In the genomic region with DNA sequence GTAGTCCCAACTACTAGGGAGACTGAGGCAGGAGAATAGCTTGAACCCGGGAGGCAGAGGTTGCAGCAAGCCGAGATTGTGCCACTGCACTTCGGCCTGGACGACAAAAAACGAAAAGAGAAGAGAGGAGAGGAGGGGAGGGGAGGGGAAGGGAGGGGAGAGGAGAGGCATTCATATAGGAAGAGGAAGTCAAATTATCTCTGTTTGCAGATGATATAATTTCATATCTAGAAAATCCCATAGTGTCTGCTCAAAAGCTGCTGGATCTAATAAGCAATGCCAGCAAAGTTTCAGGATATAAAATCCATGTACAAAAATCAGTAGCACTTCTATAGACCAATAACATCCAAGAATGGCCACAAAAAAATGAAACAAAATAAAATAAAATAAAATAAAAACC, we compare ENCODE assay signal across 18 cellular contexts.
"Had no signal": no experiment of that assay in that cellular context is flagged by ENCODE, and none has a peak within 500 bp of the region (broad histone marks: within the 10 kb centered on the region; RNA-seq: fewer than 3 reads in every experiment).

No MANE protein-coding gene starts in this region.

- H3K36me3 ChIP-seq: pancreas, tibial artery had no signal

- FAIRE-seq: pancreas had no signal

- ATAC-seq: activated T-cell treated with anti-CD3 and anti-CD28 coated beads, Interleukin-2, amount 50 U/mL, for 72 hours; gastroesophageal sphincter; left cardiac atrium; pancreas; right cardiac atrium; stimulated activated naive CD8-positive, alpha-beta T cell treated with anti-CD3 and anti-CD28 coated beads, Interleukin-15, amount 100 ng/mL, for 72 hours had no signal

- DNase-seq: activated CD4-positive, alpha-beta memory T cell treated with anti-CD3 and anti-CD28 coated beads for 36 hours; activated CD4-positive, alpha-beta T cell treated with anti-CD3 and anti-CD28 coated beads for 48 hours; activated effector memory CD4-positive, alpha-beta T cell treated with Interleukin-2 at 50 U/mL for 16 hours; activated naive CD4-positive, alpha-beta T cell treated with anti-CD3 and anti-CD28 coated beads for 36 hours; activated T-cell treated with anti-CD3 and anti-CD28 coated beads, Interleukin-2, amount 50 U/mL, for 72 hours; amygdala; head of caudate nucleus; islet precursor cell; left cardiac atrium; mesenchymal stem cell; nephron progenitor cell; pancreas; right cardiac atrium; stimulated activated CD4-positive, alpha-beta T cell treated with anti-CD3 and anti-CD28 coated beads, Interleukin-12 subunit alpha, Interleukin-12 subunit beta, amount 100 ng/mL, for 4 hours; stimulated activated CD4-positive, alpha-beta T cell treated with anti-CD3 and anti-CD28 coated beads, Interleukin-4, amount 100 ng/mL, for 4 hours; stimulated activated naive CD8-positive, alpha-beta T cell treated with anti-CD3 and anti-CD28 coated beads, Interleukin-15, amount 100 ng/mL, for 72 hours; tibial artery had no signal

- H3K4me1 ChIP-seq: gastroesophageal sphincter, pancreas had no signal

- H3K9me3 ChIP-seq: pancreas, tibial artery had no signal

- H3K4me3 ChIP-seq: gastroesophageal sphincter, pancreas, tibial artery had no signal
